ENCODE assay signal across 12 cellular contexts in genomic region chr11:11244470-11245080, GRCh38.
DNase-seq lines count a peak whose midpoint lies in the region; ATAC-seq and TF ChIP-seq lines count a peak whose summit lies in the region.
"Had no signal": no experiment of that assay in that cellular context is flagged by ENCODE, and none has a peak within 500 bp of the region (broad histone marks: within the 10 kb centered on the region; RNA-seq: fewer than 3 reads in every experiment).

No MANE protein-coding gene starts in this region.

- H3K27ac ChIP-seq in HUES48 (ENCODE audit: low read depth, low read length) (peak overlapping the region; percentile 74), iPS-20b (ENCODE audit: low read length) (no peak overlapping the region), smooth muscle cell (ENCODE audit: low read depth) (no peak overlapping the region)
- H3K27ac ChIP-seq: brain microvascular endothelial cell, SJCRH30, WERI-Rb-1 had no signal

- H3K9ac ChIP-seq in HUES48 (ENCODE audit: low read depth, low read length) = no peak overlapping the region
- H3K9ac ChIP-seq in iPS-20b (ENCODE audit: low read depth, low read length) = peak overlapping the region; percentile 19; the same call in 1 of the 2 replicates
- no peak overlapping the region for H3K9ac ChIP-seq in smooth muscle cell (ENCODE audit: low read depth)

- intact Hi-C loops in CD14-positive monocyte (cut with micrococcal nuclease) = no loop called here

- DNase-seq in stimulated activated naive B cell treated with anti-CD40 and anti-IgM and Interleukin-4, amounts not matched to agents 10 μg/mL and 1 μg/mL and 100 μg/mL, for 72 hours = no peak
- DNase-seq in DMS 273 (lab: John Stamatoyannopoulos, UW; ENCODE audit: unreplicated experiment) (no peak), smooth muscle cell (lab: John Stamatoyannopoulos, UW; ENCODE audit: unreplicated experiment) (no peak), CD14-positive monocyte (ENCODE audit: low spot score) (no peak)
- DNase-seq: NCI-H1092, WERI-Rb-1 had no signal

- no peak for TF ChIP-seq CTCF in smooth muscle cell (IDR thresholded peaks at IDR 0.05; ENCODE audit: borderline replicate concordance, insufficient read depth, poor library complexity, severe bottlenecking)
- no peak for TF ChIP-seq CTCF in CD14-positive monocyte (IDR thresholded peaks at IDR 0.05)

- H3K4me3 Mint-ChIP-seq in stimulated activated naive B cell treated with anti-CD40 and anti-IgM and Interleukin-4, amounts not matched to agents 10 μg/mL and 1 μg/mL and 100 μg/mL, for 72 hours = no peak overlapping the region
- H3K4me3 Mint-ChIP-seq in CD14-positive monocyte = no peak overlapping the region

- no peak overlapping the region for H3K4me3 ChIP-seq in HUES48 (ENCODE audit: low read depth, low read length)
- no peak overlapping the region for H3K4me3 ChIP-seq in iPS-20b (ENCODE audit: low read length)
- no peak overlapping the region for H3K4me3 ChIP-seq in smooth muscle cell
- H3K4me3 ChIP-seq: SJCRH30 had no signal

- 84% methylated on average over 2 of the region's 2 CpGs for WGBS in smooth muscle cell (ENCODE audit: low lambda C conversion rate)

- no peak overlapping the region for H2AFZ ChIP-seq in smooth muscle cell (ENCODE audit: low read depth)

- H3F3A ChIP-seq in smooth muscle cell (ENCODE audit: low read depth) = no peaks in the 10 kb centered on the region

- H3K27ac Mint-ChIP-seq in stimulated activated naive B cell treated with anti-CD40 and anti-IgM and Interleukin-4, amounts not matched to agents 10 μg/mL and 1 μg/mL and 100 μg/mL, for 72 hours = no peak overlapping the region
- H3K27ac Mint-ChIP-seq in CD14-positive monocyte = peak overlapping the region in 1 of 7 donors; percentile 48
- H3K27ac Mint-ChIP-seq: activated T-helper 2 cell treated with anti-CD3 and anti-CD28 coated beads, Interferon-gamma antibody, Interleukin-2, Interleukin-4, amounts not matched to agents 10 μg/mL and 5 μg/mL and 100 μg/mL, durations not matched to agents 14 hours and 24 hours and 36 hours had no signal

- H3K4me2 ChIP-seq in smooth muscle cell = no peak overlapping the region

- no peaks in the 10 kb centered on the region for H3K79me2 ChIP-seq in smooth muscle cell (ENCODE audit: low read depth)

- H3K9me3 ChIP-seq in HUES48 (ENCODE audit: control insufficient read depth, insufficient read depth, low read length) (no peaks in the 10 kb centered on the region), iPS-20b (ENCODE audit: insufficient read depth, low read depth, low read length) (peaks cover 5% of the 10 kb centered on the region; the same call in 1 of the 2 replicates), smooth muscle cell (replicated peaks; ENCODE audit: low read depth) (no peaks in the 10 kb centered on the region)
- H3K9me3 ChIP-seq: SJCRH30 had no signal

- H3K27me3 ChIP-seq in HUES48 (ENCODE audit: control insufficient read depth, insufficient read depth, low read length) (peaks cover 6% of the 10 kb centered on the region), iPS-20b (ENCODE audit: insufficient read depth, low read length) (peaks cover 7% of the 10 kb centered on the region; the same call in 1 of the 2 replicates), smooth muscle cell (ENCODE audit: low read depth) (no peaks in the 10 kb centered on the region)
- H3K27me3 ChIP-seq: brain microvascular endothelial cell, SJCRH30 had no signal

- peaks cover 13 to 15% of the 10 kb centered on the region in 2 donors for H3K9me3 Mint-ChIP-seq in stimulated activated naive B cell treated with anti-CD40 and anti-IgM and Interleukin-4, amounts not matched to agents 10 μg/mL and 1 μg/mL and 100 μg/mL, for 72 hours
- H3K9me3 Mint-ChIP-seq in CD14-positive monocyte = peaks cover 0 to 7% (median 5%) of the 10 kb centered on the region in 7 donors

- H3K36me3 ChIP-seq in HUES48 (ENCODE audit: control insufficient read depth, insufficient read depth, low read length) = no peaks in the 10 kb centered on the region
- no peaks in the 10 kb centered on the region for H3K36me3 ChIP-seq in iPS-20b (ENCODE audit: insufficient read depth, low read depth, low read length)
- H3K36me3 ChIP-seq in smooth muscle cell (ENCODE audit: low read depth) = no peaks in the 10 kb centered on the region
- H3K36me3 ChIP-seq: brain microvascular endothelial cell, SJCRH30, WERI-Rb-1 had no signal

- peaks cover 4 to 11% of the 10 kb centered on the region in 2 donors for H3K36me3 Mint-ChIP-seq in stimulated activated naive B cell treated with anti-CD40 and anti-IgM and Interleukin-4, amounts not matched to agents 10 μg/mL and 1 μg/mL and 100 μg/mL, for 72 hours
- H3K36me3 Mint-ChIP-seq in CD14-positive monocyte = no peaks in the 10 kb centered on the region

- H3K4me1 ChIP-seq in HUES48 (ENCODE audit: control insufficient read depth, insufficient read depth, low read length) (peaks cover 17% of the 10 kb centered on the region), iPS-20b (ENCODE audit: insufficient read depth, low read length) (peaks cover 10% of the 10 kb centered on the region; the same call in 1 of the 2 replicates), smooth muscle cell (ENCODE audit: low read depth) (peaks cover 9% of the 10 kb centered on the region)
- H3K4me1 ChIP-seq: SJCRH30 had no signal

- H4K20me1 ChIP-seq in smooth muscle cell (ENCODE audit: low read depth) = no peaks in the 10 kb centered on the region

- peaks cover 0 to 8% of the 10 kb centered on the region in 2 donors for H3K27me3 Mint-ChIP-seq in stimulated activated naive B cell treated with anti-CD40 and anti-IgM and Interleukin-4, amounts not matched to agents 10 μg/mL and 1 μg/mL and 100 μg/mL, for 72 hours
- H3K27me3 Mint-ChIP-seq in CD14-positive monocyte (ENCODE audit: low read depth in 3 of 3) = peaks cover 0 to 5% (median 2%) of the 10 kb centered on the region in 3 donors

- peaks cover 11 to 25% of the 10 kb centered on the region in 2 donors for H3K4me1 Mint-ChIP-seq in stimulated activated naive B cell treated with anti-CD40 and anti-IgM and Interleukin-4, amounts not matched to agents 10 μg/mL and 1 μg/mL and 100 μg/mL, for 72 hours
- no peaks in the 10 kb centered on the region for H3K4me1 Mint-ChIP-seq in CD14-positive monocyte

- ATAC-seq in GM19395 (IDR thresholded peaks at IDR 0.05; ENCODE audit: unreplicated experiment) = peak; percentile 12
- ATAC-seq in stimulated activated naive B cell treated with anti-CD40 and anti-IgM and Interleukin-4, amounts not matched to agents 10 μg/mL and 1 μg/mL and 100 μg/mL, for 72 hours (replicated peaks) = peak; percentile 32 to 53
